ENCODE assay signal across 29 cellular contexts in the genomic region with DNA sequence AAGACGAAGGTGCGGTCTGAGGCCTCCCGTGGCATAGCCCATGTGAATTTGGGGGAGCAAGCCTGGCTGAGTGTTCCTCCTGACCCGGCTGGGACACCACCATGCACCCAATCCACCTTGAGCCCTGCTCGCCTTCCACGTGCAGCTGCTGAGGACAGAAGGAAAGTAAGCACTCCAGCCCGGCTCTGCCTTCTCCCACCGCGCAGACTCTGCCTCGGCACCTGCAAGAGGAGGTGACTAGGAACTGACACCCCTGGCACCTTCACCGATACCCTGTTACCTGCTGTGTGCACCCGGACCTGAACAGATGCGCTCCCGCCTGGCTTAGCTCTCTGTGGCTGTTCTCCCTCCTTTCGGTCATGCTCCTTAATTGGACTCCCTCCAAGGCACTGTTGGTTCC. TPM values are rescaled to one million over a fixed set of nuclear protein-coding genes. Genes with fewer than 3 reads are reported as not detected.
"Had no signal": no experiment of that assay in that cellular context is flagged by ENCODE, and none has a peak within 500 bp of the region (broad histone marks: within the 10 kb centered on the region; RNA-seq: fewer than 3 reads in every experiment).

No MANE protein-coding gene starts in this region.

- H3K4me1 Mint-ChIP-seq: stimulated activated memory B cell treated with anti-CD40 and anti-IgM and Interleukin-4, amounts not matched to agents 10 μg/mL and 1 μg/mL and 100 μg/mL, for 72 hours; stimulated activated naive CD8-positive, alpha-beta T cell treated with anti-CD3 and anti-CD28 coated beads, Interleukin-15, amount 100 ng/mL, for 72 hours had no signal

- H3K9me3 ChIP-seq: heart left ventricle, psoas muscle, sigmoid colon, testis, tibial nerve had no signal

- H2AFZ ChIP-seq: parathyroid adenoma had no signal

- H3K9me3 Mint-ChIP-seq: naive thymus-derived CD8-positive, alpha-beta T cell; stimulated activated naive CD8-positive, alpha-beta T cell treated with anti-CD3 and anti-CD28 coated beads, Interleukin-15, amount 100 ng/mL, for 72 hours had no signal

- H3K4me1 ChIP-seq: parathyroid adenoma, psoas muscle, sigmoid colon, testis, tibial nerve had no signal

- H3K27me3 ChIP-seq: dorsolateral prefrontal cortex, heart left ventricle, sigmoid colon, testis, tibial nerve had no signal

- DNase-seq: caudate nucleus; cortex of kidney; dorsolateral prefrontal cortex; effector memory CD4-positive, alpha-beta T cell; heart left ventricle; hippocampal formation; left colon; naive thymus-derived CD8-positive, alpha-beta T cell; psoas muscle; retina; sigmoid colon; stimulated activated CD4-positive, alpha-beta T cell treated with anti-CD3 and anti-CD28 coated beads, Interleukin-1b, Interleukin-23, amount 100 ng/mL, for 48 hours; stimulated activated CD4-positive, alpha-beta T cell treated with anti-CD3 and anti-CD28 coated beads, Interleukin-4, amount 100 ng/mL, for 24 hours; stimulated activated naive CD8-positive, alpha-beta T cell treated with anti-CD3 and anti-CD28 coated beads, Interleukin-15, amount 100 ng/mL, for 72 hours; testis had no signal

- H3K36me3 Mint-ChIP-seq: naive thymus-derived CD8-positive, alpha-beta T cell; stimulated activated memory B cell treated with anti-CD40 and anti-IgM and Interleukin-4, amounts not matched to agents 10 μg/mL and 1 μg/mL and 100 μg/mL, for 72 hours had no signal

- H3K27me3 Mint-ChIP-seq: stimulated activated memory B cell treated with anti-CD40 and anti-IgM and Interleukin-4, amounts not matched to agents 10 μg/mL and 1 μg/mL and 100 μg/mL, for 72 hours had no signal

- H3K27ac ChIP-seq: heart left ventricle, parathyroid adenoma, psoas muscle, sigmoid colon, testis, tibial nerve had no signal

- ATAC-seq: esophagus mucosa; heart left ventricle; left colon; naive thymus-derived CD8-positive, alpha-beta T cell; psoas muscle; stimulated activated memory B cell treated with anti-CD40 and anti-IgM and Interleukin-4, amounts not matched to agents 10 μg/mL and 1 μg/mL and 100 μg/mL, for 72 hours; stimulated activated naive CD8-positive, alpha-beta T cell treated with anti-CD3 and anti-CD28 coated beads, Interleukin-15, amount 100 ng/mL, for 72 hours had no signal

- H3K27ac Mint-ChIP-seq: naive thymus-derived CD8-positive, alpha-beta T cell; stimulated activated memory B cell treated with anti-CD40 and anti-IgM and Interleukin-4, amounts not matched to agents 10 μg/mL and 1 μg/mL and 100 μg/mL, for 72 hours had no signal

- H3K4me3 ChIP-seq: dorsolateral prefrontal cortex, heart left ventricle, psoas muscle, sigmoid colon, testis, tibial nerve had no signal

- H3K4me3 Mint-ChIP-seq: naive thymus-derived CD8-positive, alpha-beta T cell; stimulated activated memory B cell treated with anti-CD40 and anti-IgM and Interleukin-4, amounts not matched to agents 10 μg/mL and 1 μg/mL and 100 μg/mL, for 72 hours; stimulated activated naive CD8-positive, alpha-beta T cell treated with anti-CD3 and anti-CD28 coated beads, Interleukin-15, amount 100 ng/mL, for 72 hours had no signal

- H3K9ac ChIP-seq: parathyroid adenoma had no signal

- H3K36me3 ChIP-seq: heart left ventricle, sigmoid colon, tibial nerve had no signal

RNA-seq across cellular contexts. Expression of a gene that starts 57.0 kb away (rescaled TPM):
- total RNA-seq: chondrocyte; esophagus mucosa; fibroblast of lung; frontal cortex; glomerular endothelial cell; kidney epithelial cell; liver; lung microvascular endothelial cell; mesenteric fat pad; mononuclear cell; naive thymus-derived CD8-positive, alpha-beta T cell; sigmoid colon; urinary bladder had no signal
- polyA plus RNA-seq: fibroblast of lung; liver; naive thymus-derived CD8-positive, alpha-beta T cell had no signal
